In the genomic region with DNA sequence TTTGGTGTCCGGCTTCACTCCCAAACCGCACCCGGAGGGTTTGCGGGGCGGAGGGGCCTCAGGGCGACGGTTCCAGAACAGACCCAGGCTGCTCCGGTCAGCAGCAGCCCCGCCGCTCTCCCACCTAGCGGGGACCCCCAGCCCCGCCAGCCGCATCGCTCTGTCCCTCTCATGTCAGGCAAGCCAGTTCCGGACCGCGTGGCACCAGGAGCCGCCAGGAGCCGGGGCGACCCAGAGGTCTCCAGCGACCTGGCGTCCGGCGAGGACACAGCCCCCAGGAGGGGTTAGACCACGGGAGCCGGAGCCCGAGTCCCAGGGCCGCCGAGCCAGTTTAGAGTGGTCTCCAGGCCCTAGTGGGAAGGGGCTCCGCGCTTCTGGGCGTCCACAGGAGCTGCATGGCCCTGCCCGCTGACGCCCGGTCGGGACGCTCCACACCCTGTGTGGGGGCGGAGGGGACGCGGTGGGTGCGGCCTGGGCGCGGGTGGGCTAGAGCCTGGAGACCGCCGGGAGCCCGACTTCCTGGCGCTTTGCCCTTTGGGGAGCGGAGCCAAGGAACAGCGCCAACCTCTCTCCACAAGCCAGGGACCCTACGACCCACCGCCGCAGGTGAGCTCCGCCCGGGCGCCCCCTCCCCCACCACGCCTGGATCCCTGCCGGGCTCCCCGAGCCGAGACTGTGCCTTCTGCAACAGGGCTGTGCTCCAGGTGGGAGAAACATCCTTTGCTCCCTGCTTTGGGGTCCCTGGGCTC, we compare ENCODE assay signal across 1 cellular context.
TF ChIP-seq lines count a peak whose summit lies in the region.

No MANE protein-coding gene starts in this region.

TF ChIP-seq in IMR-90, 13 proteins besides CTCF, POLR2A, EP300 and RAD21:
- TF ChIP-seq, protein P1, sequence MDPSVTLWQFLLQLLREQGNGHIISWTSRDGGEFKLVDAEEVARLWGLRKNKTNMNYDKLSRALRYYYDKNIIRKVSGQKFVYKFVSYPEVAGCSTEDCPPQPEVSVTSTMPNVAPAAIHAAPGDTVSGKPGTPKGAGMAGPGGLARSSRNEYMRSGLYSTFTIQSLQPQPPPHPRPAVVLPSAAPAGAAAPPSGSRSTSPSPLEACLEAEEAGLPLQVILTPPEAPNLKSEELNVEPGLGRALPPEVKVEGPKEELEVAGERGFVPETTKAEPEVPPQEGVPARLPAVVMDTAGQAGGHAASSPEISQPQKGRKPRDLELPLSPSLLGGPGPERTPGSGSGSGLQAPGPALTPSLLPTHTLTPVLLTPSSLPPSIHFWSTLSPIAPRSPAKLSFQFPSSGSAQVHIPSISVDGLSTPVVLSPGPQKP (IDR thresholded peaks at IDR 0.05; ENCODE audit: borderline replicate concordance, low read depth, low read length) = no peak
- no peak for TF ChIP-seq BHLHE40 (IDR thresholded peaks at IDR 0.05; ENCODE audit: low read depth, low read length)
- TF ChIP-seq NFE2L2 (IDR thresholded peaks at IDR 0.05; ENCODE audit: low read depth, low read length) = no peak
- no peak for TF ChIP-seq FOS (IDR thresholded peaks at IDR 0.05; ENCODE audit: low read depth, low read length)
- TF ChIP-seq SMC3 (IDR thresholded peaks at IDR 0.05; ENCODE audit: low read depth, low read length) = no peak
- no peak for TF ChIP-seq RFX5 (IDR thresholded peaks at IDR 0.05; ENCODE audit: low read depth, low read length)
- TF ChIP-seq, protein P2, sequence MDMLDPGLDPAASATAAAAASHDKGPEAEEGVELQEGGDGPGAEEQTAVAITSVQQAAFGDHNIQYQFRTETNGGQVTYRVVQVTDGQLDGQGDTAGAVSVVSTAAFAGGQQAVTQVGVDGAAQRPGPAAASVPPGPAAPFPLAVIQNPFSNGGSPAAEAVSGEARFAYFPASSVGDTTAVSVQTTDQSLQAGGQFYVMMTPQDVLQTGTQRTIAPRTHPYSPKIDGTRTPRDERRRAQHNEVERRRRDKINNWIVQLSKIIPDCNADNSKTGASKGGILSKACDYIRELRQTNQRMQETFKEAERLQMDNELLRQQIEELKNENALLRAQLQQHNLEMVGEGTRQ (IDR thresholded peaks at IDR 0.05; ENCODE audit: low read depth, low read length) = no peak
- no peak for TF ChIP-seq MAZ (IDR thresholded peaks at IDR 0.05; ENCODE audit: borderline replicate concordance, low read depth, low read length)
- no peak for TF ChIP-seq CHD1 (IDR thresholded peaks at IDR 0.05; ENCODE audit: low read depth, low read length)
- TF ChIP-seq MAFK (IDR thresholded peaks at IDR 0.05; ENCODE audit: low read depth, low read length) = no peak
